In the genomic region with DNA sequence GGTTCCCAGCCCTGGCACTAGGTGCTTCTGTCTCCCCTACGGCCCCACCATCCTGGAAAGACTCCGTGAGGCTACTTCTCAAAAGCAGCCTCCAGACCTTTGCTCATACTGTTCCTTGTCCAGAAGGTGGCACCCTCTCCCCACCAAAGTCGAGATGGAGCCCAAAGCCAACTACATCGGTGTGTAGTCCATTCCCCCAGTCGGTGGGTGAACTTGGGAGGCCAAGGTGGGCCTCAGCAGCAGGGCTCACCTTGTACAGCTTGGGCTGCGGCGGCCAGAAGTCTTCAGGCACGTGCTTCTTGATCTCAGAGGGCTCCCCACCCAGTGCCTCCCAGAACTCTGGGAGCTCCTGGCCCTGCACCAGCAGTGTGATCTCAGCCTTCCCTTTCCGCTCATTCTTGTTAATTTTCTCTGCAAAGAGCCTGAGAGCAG, we compare ENCODE assay signal across 8 cellular contexts. TPM values are rescaled to one million over a fixed set of nuclear protein-coding genes. Genes with fewer than 3 reads are reported as not detected.
DNase-seq lines count a peak whose midpoint lies in the region; TF ChIP-seq lines count a peak whose summit lies in the region.

No MANE protein-coding gene starts in this region.

- peak overlapping the region; percentile 2 to 60 (median 40) for H3K27ac ChIP-seq in esophagus muscularis mucosa (replicated peaks in 1 of 4)
- H3K27ac ChIP-seq in temporal lobe (ENCODE audit: low read depth, low read length), result peak overlapping the region; percentile 71

- H3K9me3 ChIP-seq in esophagus muscularis mucosa, result no peaks in the 10 kb centered on the region

- no peaks in the 10 kb centered on the region for H3K27me3 Mint-ChIP-seq in activated T-cell treated with anti-CD3 and anti-CD28 coated beads, Interleukin-2, amount 50 U/mL, for 24 hours
- H3K27me3 Mint-ChIP-seq in nephron (ENCODE audit: low read depth), result no peaks in the 10 kb centered on the region

- TF ChIP-seq CTCF in esophagus muscularis mucosa (IDR thresholded peaks at IDR 0.05) (peak; percentile 46 to 62 (median 61)), nephron (IDR thresholded peaks at IDR 0.05; ENCODE audit: unreplicated experiment in 3 of 3) (peak; percentile 58 to 68 (median 64))

- TF ChIP-seq POLR2A in esophagus muscularis mucosa (IDR thresholded peaks at IDR 0.05; ENCODE audit: low read depth), result no peak

- peaks cover 69 to 100% (median 99%) of the 10 kb centered on the region in 4 donors for H3K36me3 ChIP-seq in esophagus muscularis mucosa

- H3K4me3 ChIP-seq in esophagus muscularis mucosa, result no peak overlapping the region

- H3K9me3 Mint-ChIP-seq in activated T-cell treated with anti-CD3 and anti-CD28 coated beads, Interleukin-2, amount 50 U/mL, for 24 hours, result no peaks in the 10 kb centered on the region
- H3K9me3 Mint-ChIP-seq in nephron, result no peaks in the 10 kb centered on the region

- H3K4me1 Mint-ChIP-seq in activated T-cell treated with anti-CD3 and anti-CD28 coated beads, Interleukin-2, amount 50 U/mL, for 24 hours (ENCODE audit: low read depth), result no peaks in the 10 kb centered on the region
- H3K4me1 Mint-ChIP-seq in nephron, result peaks cover 7% of the 10 kb centered on the region

- H3K36me3 Mint-ChIP-seq in activated T-cell treated with anti-CD3 and anti-CD28 coated beads, Interleukin-2, amount 50 U/mL, for 24 hours (ENCODE audit: low read depth), result peaks cover 89% of the 10 kb centered on the region
- peaks cover 48% of the 10 kb centered on the region for H3K36me3 Mint-ChIP-seq in nephron (ENCODE audit: low read depth)

- TF ChIP-seq EP300 in esophagus muscularis mucosa (IDR thresholded peaks at IDR 0.05), result no peak

- WGBS in esophagus muscularis mucosa, result 9% methylated on average over 6 of the region's 9 CpGs

- peaks cover 25 to 28% (median 25%) of the 10 kb centered on the region in 4 donors for H3K4me1 ChIP-seq in esophagus muscularis mucosa

- H3K4me3 Mint-ChIP-seq in activated T-cell treated with anti-CD3 and anti-CD28 coated beads, Interleukin-2, amount 50 U/mL, for 24 hours, result no peak overlapping the region
- peak overlapping the region in 2 of 3 experiments; percentile 52 to 69 for H3K4me3 Mint-ChIP-seq in nephron

- DNase-seq in CMK (ENCODE audit: low read depth), result peak; percentile 41
- peak; percentile 36 for DNase-seq in HS-27A (ENCODE audit: low read depth)
- DNase-seq in OCI-M1 (lab: John Stamatoyannopoulos, UW), result peak; percentile 63
- DNase-seq in activated T-cell treated with anti-CD3 and anti-CD28 coated beads, Interleukin-2, amount 50 U/mL, for 24 hours, result peak; percentile 73
- no peak for DNase-seq in esophagus muscularis mucosa (ENCODE audit: extremely low spot score)
- no peak for DNase-seq in T1000 (lab: John Stamatoyannopoulos, UW)

- intact Hi-C loops in esophagus muscularis mucosa (cut with DNase I), result no loop called here

- H3K27me3 ChIP-seq in esophagus muscularis mucosa, result no peaks in the 10 kb centered on the region

- H3K27ac Mint-ChIP-seq in activated T-cell treated with anti-CD3 and anti-CD28 coated beads, Interleukin-2, amount 50 U/mL, for 24 hours, result peak overlapping the region; percentile 71
- H3K27ac Mint-ChIP-seq in nephron, result peak overlapping the region; percentile 37 to 65 (median 44)

RNA-seq across cellular contexts. Expression of a gene that starts 10.2 kb away (rescaled TPM):
- total RNA-seq in esophagus muscularis mucosa (100 to 1,000 TPM; 302 to 528 (median 408) TPM), temporal lobe (38.1 TPM)

RNA-seq across cellular contexts. Expression of a gene that starts 12.1 kb away (rescaled TPM):
- total RNA-seq in esophagus muscularis mucosa (10 to 100 TPM; 10.8 to 27.2 (median 17.9) TPM), temporal lobe (22.4 TPM)

RNA-seq across cellular contexts. Expression of a gene that starts 22.9 kb away (rescaled TPM):
- total RNA-seq in esophagus muscularis mucosa (10 to 100 TPM; 17.6 to 35.1 (median 26.2) TPM), temporal lobe (27.5 TPM)

Comparison
In these comparisons a context has a peak if more than half of its experiments do, and no peak if none do; other contexts are left out.
1. DNase-seq: peak in CMK (single experiment), HS-27A (single experiment), OCI-M1 (single experiment) and activated T-cell treated with anti-CD3 and anti-CD28 coated beads, Interleukin-2, amount 50 U/mL, for 24 hours (single experiment); none in esophagus muscularis mucosa (single experiment) and T1000 (single experiment).